Comparison of ENCODE assay signal across 8 cellular contexts in genomic region chr7:151429555-151430331, GRCh38. TPM values are rescaled to one million over a fixed set of nuclear protein-coding genes. Genes with fewer than 3 reads are reported as not detected.
A peak's percentile ranks its signal among the peaks of the same experiment; 100 is the strongest.
DNase-seq lines count a peak whose midpoint lies in the region; ATAC-seq and TF ChIP-seq lines count a peak whose summit lies in the region.

No MANE protein-coding gene starts in this region.

- H3K9me2 ChIP-seq in MM.1S (replicated peaks; ENCODE audit: insufficient read depth, low read length), result no peaks in the 10 kb centered on the region

- DNase-seq in MM.1S, result peak; percentile 97
- DNase-seq in activated CD8-positive, alpha-beta T cell treated with anti-CD3 and anti-CD28 coated beads, Interleukin-2, amount 10 ng/mL, durations not matched to agents 7 days and 5 days, result peak; percentile 84
- DNase-seq in NK-92 treated with Interleukin-12 subunit alpha and Interleukin-12 subunit beta, amount 100 ng/mL, for 24 hours (lab: John Stamatoyannopoulos, UW), result no peak
- no peak for DNase-seq in SW 1271 (lab: John Stamatoyannopoulos, UW)
- no peak for DNase-seq in NCI-H82 treated with DMSO at 0.1 percent for 48 hours (lab: John Stamatoyannopoulos, UW; ENCODE audit: unreplicated experiment)

- peak overlapping the region; percentile 25; the same call in 1 of the 2 replicates for H3K9ac ChIP-seq in MM.1S (ENCODE audit: low read length)

- peak overlapping the region; percentile 80 for H2AFZ ChIP-seq in MM.1S (ENCODE audit: low read length)

- H3K27me3 ChIP-seq in MM.1S (replicated peaks; ENCODE audit: insufficient read depth, low read length), result no peaks in the 10 kb centered on the region

- H3K27ac Mint-ChIP-seq in activated CD8-positive, alpha-beta T cell treated with anti-CD3 and anti-CD28 coated beads, Interleukin-2, amount 10 ng/mL, durations not matched to agents 7 days and 5 days, result peak overlapping the region; percentile 88

- ATAC-seq in GM19438 (IDR thresholded peaks at IDR 0.05; ENCODE audit: low read depth, unreplicated experiment) (peak; percentile 60), HG03469 (IDR thresholded peaks at IDR 0.05; ENCODE audit: unreplicated experiment) (no peak)
- peak; percentile 74 for ATAC-seq in activated CD8-positive, alpha-beta T cell treated with anti-CD3 and anti-CD28 coated beads, Interleukin-2, amount 10 ng/mL, durations not matched to agents 7 days and 5 days

- peak overlapping the region; percentile 19 for H3K4me3 ChIP-seq in MM.1S (ENCODE audit: low read length)
- no peak overlapping the region for H3K4me3 ChIP-seq in mesodermal cell (ENCODE audit: extremely low read depth, insufficient read depth, low read length, poor library complexity, severe bottlenecking)

- CTCF ChIA-PET in activated CD8-positive, alpha-beta T cell treated with anti-CD3 and anti-CD28 coated beads, Interleukin-2, amount 10 ng/mL, durations not matched to agents 7 days and 5 days (lab: Charles Lee), result interaction anchor here (0.9 to 1.6 kb wide), 5 partner anchors 11 to 77 kb away, joined by 3 to 13 read pairs (median 4); partner anchors contain the start of gene WDR86

- POLR2A ChIA-PET in activated CD8-positive, alpha-beta T cell treated with anti-CD3 and anti-CD28 coated beads, Interleukin-2, amount 10 ng/mL, durations not matched to agents 7 days and 5 days (lab: Charles Lee), result interaction anchor here (1.0 kb wide), 1 partner anchor 66 kb away, joined by 3 read pairs; no protein-coding TSS in a partner anchor

- TF ChIP-seq CTCF in MM.1S (IDR thresholded peaks at IDR 0.05; ENCODE audit: low read length), result no peak

- H3K36me3 Mint-ChIP-seq in activated CD8-positive, alpha-beta T cell treated with anti-CD3 and anti-CD28 coated beads, Interleukin-2, amount 10 ng/mL, durations not matched to agents 7 days and 5 days (ENCODE audit: low read depth), result no peaks in the 10 kb centered on the region

- peak overlapping the region; percentile 79 for H3K27ac ChIP-seq in MM.1S (ENCODE audit: low read length)
- H3K27ac ChIP-seq in mesodermal cell (ENCODE audit: low read depth, low read length, severe bottlenecking), result peak overlapping the region; percentile 95

- peaks cover 55% of the 10 kb centered on the region for H3K4me1 Mint-ChIP-seq in activated CD8-positive, alpha-beta T cell treated with anti-CD3 and anti-CD28 coated beads, Interleukin-2, amount 10 ng/mL, durations not matched to agents 7 days and 5 days (ENCODE audit: low read depth)

- WGBS in mesodermal cell (ENCODE audit: insufficient coverage in 2 of 2), 2 experiments, result 46 to 52% methylated on average over 5 of the region's 10 CpGs

- H3K9me3 Mint-ChIP-seq in activated CD8-positive, alpha-beta T cell treated with anti-CD3 and anti-CD28 coated beads, Interleukin-2, amount 10 ng/mL, durations not matched to agents 7 days and 5 days (ENCODE audit: insufficient read depth), result no peaks in the 10 kb centered on the region

- H3K4me1 ChIP-seq in MM.1S (ENCODE audit: low read length) (peaks cover 18% of the 10 kb centered on the region), mesodermal cell (ENCODE audit: control insufficient read depth, insufficient read depth, low read length, poor library complexity, severe bottlenecking) (peaks cover 42% of the 10 kb centered on the region)

- H3K4me3 Mint-ChIP-seq in activated CD8-positive, alpha-beta T cell treated with anti-CD3 and anti-CD28 coated beads, Interleukin-2, amount 10 ng/mL, durations not matched to agents 7 days and 5 days, result peak overlapping the region; percentile 44

- no peaks in the 10 kb centered on the region for H3K79me2 ChIP-seq in MM.1S (ENCODE audit: low read length)

- peaks cover 16% of the 10 kb centered on the region for H3F3A ChIP-seq in MM.1S (ENCODE audit: insufficient read depth, low read length)

- peak overlapping the region; percentile 76 for H3K4me2 ChIP-seq in MM.1S (ENCODE audit: low read depth, low read length)

- no peaks in the 10 kb centered on the region for H4K20me1 ChIP-seq in MM.1S (ENCODE audit: insufficient read depth, low read length)

- H3K36me3 ChIP-seq in MM.1S (replicated peaks; ENCODE audit: insufficient read depth, low read length) (no peaks in the 10 kb centered on the region), mesodermal cell (ENCODE audit: control insufficient read depth, insufficient read depth, low read length) (no peaks in the 10 kb centered on the region)

- peaks cover 8% of the 10 kb centered on the region for H3K27me3 Mint-ChIP-seq in activated CD8-positive, alpha-beta T cell treated with anti-CD3 and anti-CD28 coated beads, Interleukin-2, amount 10 ng/mL, durations not matched to agents 7 days and 5 days (ENCODE audit: low read depth)

- H3K9me3 ChIP-seq in MM.1S (replicated peaks; ENCODE audit: insufficient read depth, low read length), result no peaks in the 10 kb centered on the region
- H3K9me3 ChIP-seq in mesodermal cell (ENCODE audit: control insufficient read depth, low read length), result no peaks in the 10 kb centered on the region

RNA-seq across cellular contexts. Expression of gene CRYGN, which starts 10.2 kb away (rescaled TPM):
- under 1 TPM; 0.34 to 0.50 TPM for total RNA-seq in activated CD8-positive, alpha-beta T cell treated with anti-CD3 and anti-CD28 coated beads, Interleukin-2, amount 10 ng/mL, durations not matched to agents 7 days and 5 days
- 0.77 TPM for polyA plus RNA-seq in mesodermal cell (2013, experiment 1 of 2)
- polyA plus RNA-seq in mesodermal cell (2013, experiment 2 of 2), result 0.40 TPM

RNA-seq across cellular contexts. Expression of gene WDR86, which starts 19.9 kb away (rescaled TPM):
- under 1 TPM; 0.26 to 0.32 TPM for total RNA-seq in activated CD8-positive, alpha-beta T cell treated with anti-CD3 and anti-CD28 coated beads, Interleukin-2, amount 10 ng/mL, durations not matched to agents 7 days and 5 days
- polyA plus RNA-seq in mesodermal cell (2013, experiment 1 of 2), result 31.8 TPM
- 27.7 TPM for polyA plus RNA-seq in mesodermal cell (2013, experiment 2 of 2)

Comparison
In these comparisons a context has a peak if more than half of its experiments do, and no peak if none do; other contexts are left out.
1. DNase-seq: peak in MM.1S (single experiment) and activated CD8-positive, alpha-beta T cell treated with anti-CD3 and anti-CD28 coated beads, Interleukin-2, amount 10 ng/mL, durations not matched to agents 7 days and 5 days (single experiment); none in NK-92 treated with Interleukin-12 subunit alpha and Interleukin-12 subunit beta, amount 100 ng/mL, for 24 hours (single experiment), SW 1271 (0 of 2) and NCI-H82 treated with DMSO at 0.1 percent for 48 hours (single experiment).